11 cellular contexts compared by ENCODE assay signal in the genomic region with DNA sequence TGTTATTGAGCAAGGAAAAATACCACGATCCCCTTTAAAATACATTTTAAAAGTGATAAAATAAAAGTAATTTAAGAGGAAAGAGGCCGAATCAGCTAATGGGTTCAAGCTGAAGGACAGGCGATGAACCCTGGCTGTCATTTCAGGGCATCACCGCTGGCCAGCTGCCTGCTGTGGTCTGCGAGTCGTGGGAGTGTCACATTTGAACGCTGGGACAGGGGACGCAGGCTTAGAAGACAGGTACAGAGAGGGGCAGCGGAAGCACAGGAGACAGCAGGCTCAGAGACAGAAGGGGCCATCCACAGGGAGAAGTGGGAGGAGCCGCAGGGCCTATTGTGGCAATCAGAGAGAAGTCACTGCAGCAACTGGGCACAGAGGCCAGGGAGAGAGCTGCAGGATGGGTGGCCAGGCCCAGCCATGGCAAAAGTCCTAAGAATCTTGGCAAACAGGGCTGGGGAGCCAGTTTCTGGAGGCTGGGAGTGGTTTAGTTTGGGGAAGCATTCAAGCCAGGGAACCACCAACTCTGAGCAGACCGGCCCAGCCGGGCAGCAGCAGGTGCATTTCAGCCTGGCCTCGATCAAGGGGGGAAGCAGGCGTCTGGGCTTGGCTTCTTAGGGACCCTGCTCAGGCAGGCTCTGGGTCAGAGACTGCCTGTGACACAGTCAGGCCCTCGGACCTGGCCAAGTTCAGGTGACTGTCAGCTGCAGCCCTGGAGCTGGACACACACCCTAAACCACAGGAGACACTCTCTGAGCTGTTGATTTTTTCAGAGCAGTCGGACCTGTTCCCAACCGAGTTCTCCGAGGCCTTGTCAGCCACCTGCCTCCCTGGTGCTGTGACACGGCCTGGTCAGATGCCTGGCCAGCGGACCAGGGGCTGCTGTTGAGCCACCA. TPM values are rescaled to one million over a fixed set of nuclear protein-coding genes. Genes with fewer than 3 reads are reported as not detected.
DNase-seq lines count a peak whose midpoint lies in the region; ATAC-seq and TF ChIP-seq lines count a peak whose summit lies in the region.
"Had no signal": no experiment of that assay in that cellular context is flagged by ENCODE, and none has a peak within 500 bp of the region (broad histone marks: within the 10 kb centered on the region; RNA-seq: fewer than 3 reads in every experiment).

No MANE protein-coding gene starts in this region.

- H3K23me2 ChIP-seq in H9 (ENCODE audit: insufficient read length, low read depth, low read length, poor library complexity, severe bottlenecking): no peaks in the 10 kb centered on the region

- DNase-seq in H9 (no peak), chondrocyte (ENCODE audit: low spot score) (no peak), right lobe of liver (peak; percentile 62 to 82 (median 80)), smooth muscle cell (lab: John Stamatoyannopoulos, UW; ENCODE audit: unreplicated experiment) (no peak)
- no peak for DNase-seq in effector CD8-positive, alpha-beta T cell (lab: John Stamatoyannopoulos, UW)
- no peak for DNase-seq in activated T-cell treated with anti-CD3 and anti-CD28 coated beads, Interleukin-2, amount 50 U/mL, for 48 hours
- DNase-seq: effector CD4-positive, alpha-beta T cell; T-helper 9 cell had no signal

- peaks cover 41% of the 10 kb centered on the region for H3F3A ChIP-seq in smooth muscle cell (ENCODE audit: low read depth)

- H4K8ac ChIP-seq in H9 (replicated peaks; ENCODE audit: insufficient read length, low read depth, low read length): no peak overlapping the region

- H3K4me1 Mint-ChIP-seq in H9 (peaks cover 24 to 46% of the 10 kb centered on the region in 2 experiments), chondrocyte (ENCODE audit: low read depth) (peaks cover 88% of the 10 kb centered on the region)

- no peak overlapping the region for H3T11ph ChIP-seq in H9 (ENCODE audit: low read length)

- H4K20me1 ChIP-seq in H9 (ENCODE audit: control insufficient read depth, insufficient read depth, insufficient read length): no peaks in the 10 kb centered on the region
- peaks cover 100% of the 10 kb centered on the region for H4K20me1 ChIP-seq in smooth muscle cell (ENCODE audit: low read depth)

- no peak overlapping the region for H4K5ac ChIP-seq in H9 (ENCODE audit: insufficient read length, low read depth, low read length)

- ATAC-seq in right lobe of liver: peak; percentile 38 to 65 (median 58)
- no peak for ATAC-seq in GM19351 (IDR thresholded peaks at IDR 0.05; ENCODE audit: unreplicated experiment)
- no peak for ATAC-seq in GM18868 (IDR thresholded peaks at IDR 0.05; ENCODE audit: unreplicated experiment)

- H3K9me3 ChIP-seq in H9 (ENCODE audit: control insufficient read depth, low read depth, low read length) (no peaks in the 10 kb centered on the region), right lobe of liver (no peaks in the 10 kb centered on the region), smooth muscle cell (replicated peaks; ENCODE audit: low read depth) (no peaks in the 10 kb centered on the region)

- H3K27ac Mint-ChIP-seq in H9 (peak overlapping the region in 2 of 3 experiments; percentile 9 to 35; a peak in 1 of 7 replicates), chondrocyte (ENCODE audit: unreplicated experiment) (peak overlapping the region; percentile 59)
- H3K27ac Mint-ChIP-seq: activated T-helper 2 cell treated with anti-CD3 and anti-CD28 coated beads, Interferon-gamma antibody, Interleukin-2, Interleukin-4, amounts not matched to agents 10 μg/mL and 5 μg/mL and 100 μg/mL, durations not matched to agents 14 hours and 24 hours and 36 hours had no signal

- H3K56ac ChIP-seq in H9 (ENCODE audit: insufficient read length, low read depth, low read length): no peak overlapping the region

- H2AK5ac ChIP-seq in H9 (ENCODE audit: insufficient read length, low read length): no peak overlapping the region

- no peak overlapping the region for H3K4me3 Mint-ChIP-seq in H9
- H3K4me3 Mint-ChIP-seq in chondrocyte (ENCODE audit: unreplicated experiment): no peak overlapping the region

- intact Hi-C loops in right lobe of liver (cut with DNase I): no loop called here

- H3K4me1 ChIP-seq in H9 (ENCODE audit: insufficient read depth, low read length): no peaks in the 10 kb centered on the region; the same call in 1 of the 2 replicates
- H3K4me1 ChIP-seq in right lobe of liver: peaks cover 0 to 72% (median 42%) of the 10 kb centered on the region in 4 donors
- peaks cover 63% of the 10 kb centered on the region for H3K4me1 ChIP-seq in smooth muscle cell (ENCODE audit: low read depth)

- H3K27me3 ChIP-seq in H9 (ENCODE audit: insufficient read depth, low read length) (no peaks in the 10 kb centered on the region), right lobe of liver (no peaks in the 10 kb centered on the region), smooth muscle cell (ENCODE audit: low read depth) (no peaks in the 10 kb centered on the region)

- no peak overlapping the region for H2BK20ac ChIP-seq in H9 (ENCODE audit: low read depth, low read length, poor library complexity, severe bottlenecking)

- peaks cover 6% of the 10 kb centered on the region for H3K79me1 ChIP-seq in H9 (ENCODE audit: insufficient read depth, low read depth, low read length, poor library complexity, severe bottlenecking)

- H3K9me3 Mint-ChIP-seq in H9 (no peaks in the 10 kb centered on the region), chondrocyte (ENCODE audit: low read depth) (no peaks in the 10 kb centered on the region)
- H3K9me3 Mint-ChIP-seq: activated T-helper 2 cell treated with anti-CD3 and anti-CD28 coated beads, Interferon-gamma antibody, Interleukin-2, Interleukin-4, amounts not matched to agents 10 μg/mL and 5 μg/mL and 100 μg/mL, durations not matched to agents 14 hours and 24 hours and 36 hours had no signal

- no peak overlapping the region for H2BK5ac ChIP-seq in H9 (ENCODE audit: insufficient read length, low read length)

- no peak overlapping the region for H3K18ac ChIP-seq in H9 (ENCODE audit: insufficient read length, low read depth, low read length)

- TF ChIP-seq CTCF in H9 (conservative IDR thresholded peaks at IDR 0.05) (no peak), chondrocyte (IDR thresholded peaks at IDR 0.05) (no peak), right lobe of liver (IDR thresholded peaks at IDR 0.05) (no peak), smooth muscle cell (IDR thresholded peaks at IDR 0.05; ENCODE audit: borderline replicate concordance, insufficient read depth, poor library complexity, severe bottlenecking) (no peak)

- no peak overlapping the region; the same call in 1 of the 2 replicates for H3K14ac ChIP-seq in H9 (ENCODE audit: insufficient read depth, low read length)

- no peaks in the 10 kb centered on the region; the same call in 1 of the 2 replicates for H3K27me3 Mint-ChIP-seq in H9 (ENCODE audit: low read depth)
- H3K27me3 Mint-ChIP-seq in chondrocyte (ENCODE audit: low read depth): no peaks in the 10 kb centered on the region

- H2AFZ ChIP-seq in H9 (ENCODE audit: low read length) (no peak overlapping the region), smooth muscle cell (ENCODE audit: low read depth) (no peak overlapping the region)

- H3K4me3 ChIP-seq in right lobe of liver (no peak overlapping the region), smooth muscle cell (no peak overlapping the region)

- no peak overlapping the region for H2BK15ac ChIP-seq in H9 (ENCODE audit: low read depth, low read length)

- H2BK120ac ChIP-seq in H9 (ENCODE audit: low read depth, low read length, poor library complexity, severe bottlenecking): no peak overlapping the region

- no CpG with 5 or more reads among the region's 20 CpGs for WGBS in H9 (ENCODE audit: extremely low coverage, insufficient read length, low lambda C conversion rate)
- WGBS in right lobe of liver (ENCODE audit: insufficient coverage, low coverage, low lambda C conversion rate, missing lambda C conversion rate): 28% methylated on average over 14 of the region's 20 CpGs
- WGBS in smooth muscle cell (ENCODE audit: low lambda C conversion rate): 87% methylated on average over 20 of the region's 20 CpGs

- H3K36me3 Mint-ChIP-seq in H9 (ENCODE audit: insufficient read depth in 1 of 3, low read depth in 3 of 3) (peaks cover 3 to 14% (median 5%) of the 10 kb centered on the region in 3 experiments; a peak in 5 of 7 replicates), chondrocyte (ENCODE audit: low read depth) (peaks cover 1% of the 10 kb centered on the region)

- no peak overlapping the region for H3K23ac ChIP-seq in H9 (ENCODE audit: insufficient read length, low read depth, low read length)

- no peak overlapping the region for H4K91ac ChIP-seq in H9 (ENCODE audit: insufficient read length, low read depth, low read length)

- no peak overlapping the region for H2BK12ac ChIP-seq in H9 (ENCODE audit: insufficient read length, low read depth, low read length)

- peak; percentile 59 for TF ChIP-seq POLR2A in right lobe of liver (IDR thresholded peaks at IDR 0.05)

- H3K79me2 ChIP-seq in H9 (ENCODE audit: insufficient read depth, low read length) (peaks cover 13% of the 10 kb centered on the region; the same call in 1 of the 2 replicates), smooth muscle cell (ENCODE audit: low read depth) (peaks cover 100% of the 10 kb centered on the region)

- H3K9ac ChIP-seq in H9 (ENCODE audit: extremely low read depth, insufficient read length, low read length): no peak overlapping the region
- no peak overlapping the region for H3K9ac ChIP-seq in smooth muscle cell (ENCODE audit: low read depth)

- H3K27ac ChIP-seq in H9 (ENCODE audit: insufficient read length, low read depth, low read length) (no peak overlapping the region), right lobe of liver (peak overlapping the region; percentile 75 to 88 (median 79)), smooth muscle cell (ENCODE audit: low read depth) (peak overlapping the region; percentile 56)

- H3K4me2 ChIP-seq in H9 (ENCODE audit: insufficient read depth, insufficient read length, low read length) (no peak overlapping the region), smooth muscle cell (peak overlapping the region; percentile 24)

- H3K4ac ChIP-seq in H9 (ENCODE audit: low read depth, low read length): no peak overlapping the region

- H3K36me3 ChIP-seq in right lobe of liver: peaks cover 0 to 9% (median 3%) of the 10 kb centered on the region in 4 donors
- H3K36me3 ChIP-seq in smooth muscle cell (ENCODE audit: low read depth): no peaks in the 10 kb centered on the region

RNA-seq across cellular contexts. Expression of a gene that starts 11.9 kb away (rescaled TPM):
- total RNA-seq in H9 (2021): 85.5 TPM in 2 replicates
- total RNA-seq in chondrocyte: 96.3 to 103 TPM (median 96.6 TPM) in 3 replicates
- 10 to 100 TPM; 22.6 to 47.7 (median 25.2) TPM for total RNA-seq in right lobe of liver
- total RNA-seq in smooth muscle cell: 50.1 and 52.9 TPM in 2 replicates
- polyA plus RNA-seq in smooth muscle cell: 120 and 132 TPM in 2 replicates

RNA-seq across cellular contexts. Expression of a gene that starts 14.0 kb away (rescaled TPM):
- total RNA-seq in H9 (2021) (143 and 148 TPM in 2 replicates), chondrocyte (6.6 to 20.5 TPM (median 7.1 TPM) in 3 replicates), right lobe of liver (1 to 10 TPM; 3.1 to 9.2 (median 3.5) TPM), smooth muscle cell (3.8 and 14.7 TPM in 2 replicates)
- 11.4 and 14.8 TPM in 2 replicates for polyA plus RNA-seq in smooth muscle cell

RNA-seq across cellular contexts. Expression of a gene that starts 45.1 kb away (rescaled TPM):
- total RNA-seq in H9 (2021): 37.0 and 38.2 TPM in 2 replicates
- total RNA-seq in chondrocyte: 13.6 to 14.9 TPM (median 14.1 TPM) in 3 replicates
- 10 to 100 TPM in 5 of 6 experiments, 1 to 10 TPM in 1; 6.4 to 21.7 (median 19.6) TPM for total RNA-seq in right lobe of liver
- total RNA-seq in smooth muscle cell: 2.4 and 3.9 TPM in 2 replicates
- polyA plus RNA-seq in smooth muscle cell: 10.9 and 14.6 TPM in 2 replicates

RNA-seq across cellular contexts. Expression of a gene that starts 49.8 kb away (rescaled TPM):
- total RNA-seq in H9 (2021) (19.0 and 20.2 TPM in 2 replicates), chondrocyte (0.85 to 2.0 TPM (median 1.0 TPM) in 3 replicates), right lobe of liver (10 to 100 TPM; 21.4 to 51.5 (median 43.0) TPM), smooth muscle cell (10.7 and 13.0 TPM in 2 replicates)
- polyA plus RNA-seq in smooth muscle cell: 8.3 and 26.5 TPM in 2 replicates

Comparison
In these comparisons a context has a peak if more than half of its experiments do, and no peak if none do; other contexts are left out.
1. DNase-seq: peak in right lobe of liver (3 of 3); none in H9 (single experiment), chondrocyte (single experiment), smooth muscle cell (single experiment), effector CD8-positive, alpha-beta T cell (single experiment) and activated T-cell treated with anti-CD3 and anti-CD28 coated beads, Interleukin-2, amount 50 U/mL, for 48 hours (0 of 2).
2. ATAC-seq: peak in right lobe of liver (4 of 4); none in GM19351 (single experiment) and GM18868 (single experiment).